Comparison of ENCODE assay signal across 16 cellular contexts in genomic region chrX:10534611-10535010, GRCh38.
"Had no signal": no experiment of that assay in that cellular context is flagged by ENCODE, and none has a peak within 500 bp of the region (broad histone marks: within the 10 kb centered on the region; RNA-seq: fewer than 3 reads in every experiment).

No MANE protein-coding gene starts in this region.

- H3K4me3 ChIP-seq: lower lobe of right lung had no signal

- H3K9me3 ChIP-seq: lower lobe of right lung had no signal

- H3K9ac ChIP-seq: parathyroid adenoma had no signal

- H3K79me2 ChIP-seq: parathyroid adenoma had no signal

- ATAC-seq: activated CD8-positive, alpha-beta T cell treated with anti-CD3 and anti-CD28 coated beads, Interleukin-2, amount 10 ng/mL, durations not matched to agents 7 days and 5 days; effector memory CD8-positive, alpha-beta T cell; left colon; lower lobe of right lung; stimulated activated naive B cell treated with anti-CD40 and anti-IgM and Interleukin-4, amounts not matched to agents 10 μg/mL and 1 μg/mL and 100 μg/mL, for 72 hours had no signal

- H3K4me1 ChIP-seq: lower lobe of right lung, parathyroid adenoma had no signal

- H2AFZ ChIP-seq: parathyroid adenoma had no signal

- DNase-seq: activated B cell treated with CpG ODN at 0.5 μM for 24 hours; activated CD4-positive, alpha-beta T cell treated with anti-CD3 and anti-CD28 coated beads, Interleukin-2, amount 10 ng/mL, durations not matched to agents 24 days and 14 days; activated CD8-positive, alpha-beta memory T cell treated with anti-CD3 and anti-CD28 coated beads, Interleukin-2, amount 50 U/mL, for 4 hours; activated CD8-positive, alpha-beta T cell treated with anti-CD3 and anti-CD28 coated beads, Interleukin-2, amount 10 ng/mL, durations not matched to agents 7 days and 5 days; activated effector memory CD4-positive, alpha-beta T cell treated with anti-CD3 and anti-CD28 coated beads, Interleukin-2, amount 50 U/mL, for 16 hours; activated T-cell treated with anti-CD3 and anti-CD28 coated beads, Interleukin-2, amount 50 U/mL, for 48 hours; effector memory CD8-positive, alpha-beta T cell; left colon; lower lobe of right lung; midbrain; naive B cell; stimulated activated CD4-positive, alpha-beta T cell treated with anti-CD3 and anti-CD28 coated beads, Interleukin-15, amount 100 ng/mL, for 24 hours; stimulated activated CD4-positive, alpha-beta T cell treated with anti-CD3 and anti-CD28 coated beads, Interleukin-4, amount 100 ng/mL, for 1 hour; stimulated activated naive B cell treated with anti-CD40 and anti-IgM and Interleukin-4, amounts not matched to agents 10 μg/mL and 1 μg/mL and 100 μg/mL, for 72 hours; T-helper 2 cell had no signal

- H3K36me3 ChIP-seq: lower lobe of right lung had no signal

- H3K27ac ChIP-seq: lower lobe of right lung, parathyroid adenoma had no signal
